In the genomic region with DNA sequence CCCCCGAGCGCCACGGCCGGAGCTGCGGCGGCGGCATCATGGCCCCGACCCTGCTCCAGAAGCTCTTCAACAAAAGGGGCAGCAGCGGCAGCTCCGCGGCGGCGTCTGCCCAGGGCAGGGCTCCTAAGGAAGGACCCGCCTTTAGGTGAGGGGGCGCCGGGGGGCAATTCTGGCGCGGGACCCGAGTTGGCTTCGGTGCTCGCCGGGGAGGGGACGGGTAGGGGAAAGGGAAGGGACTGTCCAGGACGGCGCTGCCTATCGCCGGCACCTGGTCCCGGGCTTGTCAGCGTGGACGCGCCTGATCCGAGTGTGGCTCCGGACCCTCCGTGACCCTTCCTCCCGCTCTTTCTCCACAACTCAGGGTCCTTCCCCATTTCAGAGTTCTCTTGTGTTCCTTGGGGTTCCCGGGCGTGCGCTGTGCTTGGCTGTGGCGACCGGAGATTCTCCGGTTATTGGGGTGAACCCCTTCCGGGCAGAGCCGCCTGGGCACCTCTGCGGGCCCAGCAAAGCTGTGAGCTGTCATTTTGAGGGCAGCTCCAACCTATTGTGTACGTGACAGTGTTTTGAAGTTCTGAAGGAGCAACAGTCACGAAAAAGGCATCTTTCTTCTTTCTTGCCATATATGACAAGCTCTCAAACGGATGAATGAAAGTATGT, we compare ENCODE assay signal across 1 cellular context.
A peak's percentile ranks its signal among the peaks of the same experiment; 100 is the strongest.
TF ChIP-seq lines count a peak whose summit lies in the region.

No MANE protein-coding gene starts in this region.

TF ChIP-seq in HEK293, 187 proteins besides CTCF, POLR2A, EP300 and RAD21 (continued from another document):
- TF ChIP-seq ZNF341 (tag by site-specific recombination; IDR thresholded peaks at IDR 0.05; ENCODE audit: low read depth) (peak; percentile 21; the same call in 1 of the 2 replicates), ZBTB20 (tag by site-specific recombination; IDR thresholded peaks at IDR 0.05) (peak; percentile 61; the same call in 1 of the 2 replicates), ZBTB48 (tag by site-specific recombination; IDR thresholded peaks at IDR 0.05) (peak; percentile 22; the same call in 1 of the 2 replicates), ZNF658 (tag by site-specific recombination; IDR thresholded peaks at IDR 0.05) (no peak), ZNF133 (tag by site-specific recombination; IDR thresholded peaks at IDR 0.05) (no peak), ZBTB8A (tag by site-specific recombination; IDR thresholded peaks at IDR 0.05) (0 out of 2 replicates have a peak, but pooled peaks have one; percentile 31), ZNF140 (tag by site-specific recombination; IDR thresholded peaks at IDR 0.05) (no peak), ZNF311 (tag by site-specific recombination; IDR thresholded peaks at IDR 0.05; ENCODE audit: borderline replicate concordance) (no peak), ZNF19 (tag by site-specific recombination; IDR thresholded peaks at IDR 0.05; ENCODE audit: low read depth) (no peak), ZNF701 (tag by site-specific recombination; IDR thresholded peaks at IDR 0.05) (no peak), FEZF1 (tag by site-specific recombination; IDR thresholded peaks at IDR 0.05) (no peak), ZBTB17 (tag by site-specific recombination; IDR thresholded peaks at IDR 0.05) (no peak), BCL11B (tag by site-specific recombination; IDR thresholded peaks at IDR 0.05; ENCODE audit: low read depth) (no peak), ZNF664 (tag by site-specific recombination; IDR thresholded peaks at IDR 0.05) (no peak), SALL2 (tag by site-specific recombination; IDR thresholded peaks at IDR 0.05; ENCODE audit: borderline replicate concordance) (no peak), ZNF416 (tag by site-specific recombination; IDR thresholded peaks at IDR 0.05) (no peak), OSR2 (tag by site-specific recombination; IDR thresholded peaks at IDR 0.05) (no peak), ZFP3 (tag by site-specific recombination; IDR thresholded peaks at IDR 0.05; ENCODE audit: low read depth) (no peak), ZNF610 (tag by site-specific recombination; IDR thresholded peaks at IDR 0.05; ENCODE audit: borderline replicate concordance) (no peak), GLIS2 (tag by site-specific recombination; IDR thresholded peaks at IDR 0.05) (peak; percentile 12; the same call in 1 of the 2 replicates), ZNF112 (tag by site-specific recombination; IDR thresholded peaks at IDR 0.05) (no peak), ZNF830 (tag by site-specific recombination; IDR thresholded peaks at IDR 0.05; ENCODE audit: low read depth) (no peak)
- TF ChIP-seq, protein P1, sequence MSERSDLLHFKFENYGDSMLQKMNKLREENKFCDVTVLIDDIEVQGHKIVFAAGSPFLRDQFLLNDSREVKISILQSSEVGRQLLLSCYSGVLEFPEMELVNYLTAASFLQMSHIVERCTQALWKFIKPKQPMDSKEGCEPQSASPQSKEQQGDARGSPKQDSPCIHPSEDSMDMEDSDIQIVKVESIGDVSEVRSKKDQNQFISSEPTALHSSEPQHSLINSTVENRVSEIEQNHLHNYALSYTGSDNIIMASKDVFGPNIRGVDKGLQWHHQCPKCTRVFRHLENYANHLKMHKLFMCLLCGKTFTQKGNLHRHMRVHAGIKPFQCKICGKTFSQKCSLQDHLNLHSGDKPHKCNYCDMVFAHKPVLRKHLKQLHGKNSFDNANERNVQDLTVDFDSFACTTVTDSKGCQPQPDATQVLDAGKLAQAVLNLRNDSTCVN (tag by site-specific recombination; optimal IDR thresholded peaks at IDR 0.05): peak; percentile 62
- TF ChIP-seq, protein P2, sequence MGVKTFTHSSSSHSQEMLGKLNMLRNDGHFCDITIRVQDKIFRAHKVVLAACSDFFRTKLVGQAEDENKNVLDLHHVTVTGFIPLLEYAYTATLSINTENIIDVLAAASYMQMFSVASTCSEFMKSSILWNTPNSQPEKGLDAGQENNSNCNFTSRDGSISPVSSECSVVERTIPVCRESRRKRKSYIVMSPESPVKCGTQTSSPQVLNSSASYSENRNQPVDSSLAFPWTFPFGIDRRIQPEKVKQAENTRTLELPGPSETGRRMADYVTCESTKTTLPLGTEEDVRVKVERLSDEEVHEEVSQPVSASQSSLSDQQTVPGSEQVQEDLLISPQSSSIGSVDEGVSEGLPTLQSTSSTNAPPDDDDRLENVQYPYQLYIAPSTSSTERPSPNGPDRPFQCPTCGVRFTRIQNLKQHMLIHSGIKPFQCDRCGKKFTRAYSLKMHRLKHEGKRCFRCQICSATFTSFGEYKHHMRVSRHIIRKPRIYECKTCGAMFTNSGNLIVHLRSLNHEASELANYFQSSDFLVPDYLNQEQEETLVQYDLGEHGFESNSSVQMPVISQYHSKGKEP (tag by site-specific recombination; IDR thresholded peaks at IDR 0.05): no peak
- TF ChIP-seq, protein P3, sequence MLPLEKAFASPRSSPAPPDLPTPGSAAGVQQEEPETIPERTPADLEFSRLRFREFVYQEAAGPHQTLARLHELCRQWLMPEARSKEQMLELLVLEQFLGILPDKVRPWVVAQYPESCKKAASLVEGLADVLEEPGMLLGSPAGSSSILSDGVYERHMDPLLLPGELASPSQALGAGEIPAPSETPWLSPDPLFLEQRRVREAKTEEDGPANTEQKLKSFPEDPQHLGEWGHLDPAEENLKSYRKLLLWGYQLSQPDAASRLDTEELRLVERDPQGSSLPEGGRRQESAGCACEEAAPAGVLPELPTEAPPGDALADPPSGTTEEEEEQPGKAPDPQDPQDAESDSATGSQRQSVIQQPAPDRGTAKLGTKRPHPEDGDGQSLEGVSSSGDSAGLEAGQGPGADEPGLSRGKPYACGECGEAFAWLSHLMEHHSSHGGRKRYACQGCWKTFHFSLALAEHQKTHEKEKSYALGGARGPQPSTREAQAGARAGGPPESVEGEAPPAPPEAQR (tag by site-specific recombination; IDR thresholded peaks at IDR 0.05): no peak
